Comparison of ENCODE assay signal across 15 cellular contexts in the genomic region with DNA sequence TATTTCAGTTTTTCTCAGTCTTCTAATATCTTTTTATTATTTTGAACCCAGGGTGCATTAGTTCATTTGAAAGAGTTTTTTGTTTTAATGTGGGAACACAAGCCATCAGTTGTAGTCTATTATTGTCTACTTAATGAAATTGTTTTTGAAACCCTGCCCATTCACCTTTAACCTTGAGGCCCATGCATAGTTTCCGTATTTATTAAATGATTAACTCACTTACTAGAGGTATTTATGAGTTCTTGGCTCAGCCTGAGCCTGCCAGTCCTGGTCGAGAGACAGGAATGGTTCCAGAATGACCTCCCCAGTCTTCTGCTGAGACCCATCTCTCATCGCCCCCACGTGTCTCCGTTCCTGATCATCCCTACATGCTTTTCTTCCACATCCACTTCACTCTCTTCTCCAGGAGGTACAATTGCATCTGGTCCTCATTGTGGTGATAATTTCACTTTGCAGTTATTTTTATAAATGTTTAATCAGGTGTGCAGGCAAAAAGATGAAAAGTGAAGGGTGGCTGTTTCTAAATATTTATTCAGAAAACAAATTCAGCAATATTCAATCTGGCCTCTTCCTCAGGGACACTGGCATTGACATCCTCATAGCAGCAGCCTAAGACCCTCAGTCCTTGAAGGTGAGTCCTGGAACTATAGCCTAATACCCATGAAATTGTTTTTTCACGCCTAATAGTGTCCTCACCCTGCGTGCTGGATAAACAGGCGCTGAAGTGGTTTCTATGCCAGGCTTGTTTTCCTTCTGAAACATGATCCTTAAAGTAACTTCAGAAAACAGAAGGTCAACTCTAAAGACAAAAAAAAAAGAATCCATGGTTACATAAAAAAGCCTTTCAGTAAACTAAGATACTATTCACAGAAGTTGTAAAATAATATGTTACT.
DNase-seq lines count a peak whose midpoint lies in the region; ATAC-seq, FAIRE-seq and TF ChIP-seq lines count a peak whose summit lies in the region.
"Had no signal": no experiment of that assay in that cellular context is flagged by ENCODE, and none has a peak within 500 bp of the region (broad histone marks: within the 10 kb centered on the region; RNA-seq: fewer than 3 reads in every experiment).

No MANE protein-coding gene starts in this region.

- H3K4me3 ChIP-seq in SJCRH30 (no peak overlapping the region), pancreas (no peak overlapping the region)
- H3K4me3 ChIP-seq: BLaER1 treated with 17β-estradiol and CSF1 and Interleukin-3, amounts not matched to agents 10 nM and 100 nM had no signal

- DNase-seq in HT-29 (ENCODE audit: low spot score): peak; percentile 72
- peak; percentile 82 to 98 for DNase-seq in SJCRH30
- DNase-seq in iris pigment epithelial cell (ENCODE audit: low read depth): peak; percentile 16
- peak in 1 of 6 donors; percentile 18 for DNase-seq in pancreas
- no peak for DNase-seq in activated CD4-positive, alpha-beta T cell treated with anti-CD3 and anti-CD28 coated beads for 1 hour
- no peak for DNase-seq in Ammon's horn (ENCODE audit: low spot score)
- no peak for DNase-seq in caudate nucleus (lab: John Stamatoyannopoulos, UW)
- DNase-seq: DMS 273 treated with DMSO at 0.1 percent for 48 hours, HFFc6, KBM-7, NCI-H1092 treated with DMSO at 0.1 percent for 48 hours, NCI-H1694 treated with DMSO at 0.1 percent for 48 hours, NCI-H524 treated with DMSO at 0.1 percent for 48 hours, OCI-M1 had no signal

- H3K4me1 ChIP-seq in SJCRH30 (peaks cover 40% of the 10 kb centered on the region), pancreas (no peaks in the 10 kb centered on the region)
- H3K4me1 ChIP-seq: BLaER1 treated with 17β-estradiol and CSF1 and Interleukin-3, amounts not matched to agents 10 nM and 100 nM had no signal

- H3K36me3 ChIP-seq in SJCRH30 (no peaks in the 10 kb centered on the region), pancreas (no peaks in the 10 kb centered on the region)
- H3K36me3 ChIP-seq: BLaER1 treated with 17β-estradiol and CSF1 and Interleukin-3, amounts not matched to agents 10 nM and 100 nM had no signal

- TF ChIP-seq CTCF in pancreas (IDR thresholded peaks at IDR 0.05): no peak

- H3K27ac ChIP-seq in SJCRH30 (peak overlapping the region; percentile 97), pancreas (no peak overlapping the region), caudate nucleus (ENCODE audit: low read depth, low read length) (no peak overlapping the region)
- H3K27ac ChIP-seq: BLaER1 treated with 17β-estradiol and CSF1 and Interleukin-3, amounts not matched to agents 10 nM and 100 nM had no signal

- 39 to 44% methylated on average over 8 of the region's 8 CpGs for WGBS in pancreas, 2 donors

- no peak for FAIRE-seq in pancreas (lab: Jason Lieb, UNC)

- ATAC-seq in pancreas: peak; percentile 60 to 85 (median 75)

- intact Hi-C loops in pancreas (cut with DNase I): no loop called here

- H3K27me3 ChIP-seq in SJCRH30 (no peaks in the 10 kb centered on the region), pancreas (no peaks in the 10 kb centered on the region)
- H3K27me3 ChIP-seq: BLaER1 treated with 17β-estradiol and CSF1 and Interleukin-3, amounts not matched to agents 10 nM and 100 nM had no signal

- H3K9me3 ChIP-seq in SJCRH30 (replicated peaks) (no peaks in the 10 kb centered on the region), pancreas (no peaks in the 10 kb centered on the region)

Comparison
In these comparisons a context has a peak if more than half of its experiments do, and no peak if none do; other contexts are left out.
1. DNase-seq: peak in HT-29 (single experiment), SJCRH30 (2 of 2) and iris pigment epithelial cell (single experiment); none in activated CD4-positive, alpha-beta T cell treated with anti-CD3 and anti-CD28 coated beads for 1 hour (single experiment), Ammon's horn (single experiment) and caudate nucleus (0 of 61).